9 cellular contexts compared by ENCODE assay signal in genomic region chr4:98745372-98745771, GRCh38.
A peak's percentile ranks its signal among the peaks of the same experiment; 100 is the strongest.
DNase-seq lines count a peak whose midpoint lies in the region; ATAC-seq and TF ChIP-seq lines count a peak whose summit lies in the region.
"Had no signal": no experiment of that assay in that cellular context is flagged by ENCODE, and none has a peak within 500 bp of the region (broad histone marks: within the 10 kb centered on the region; RNA-seq: fewer than 3 reads in every experiment).

No MANE protein-coding gene starts in this region.

- TF ChIP-seq POLR2A in transverse colon (IDR thresholded peaks at IDR 0.05), result no peak

- H3K4me1 ChIP-seq in left ventricle myocardium inferior (no peaks in the 10 kb centered on the region), transverse colon (peaks cover 0 to 18% (median 6%) of the 10 kb centered on the region in 4 donors)

- in situ Hi-C loops in transverse colon (cut with MboI; ENCODE audit: low pct_ligation_motif_present in 1 of 4, low pct_unique_long_range_greater_than_20kb in 1 of 4, low sequenced_read_pairs in 3 of 4), result no loop called here

- no peak overlapping the region for H3K27ac Mint-ChIP-seq in activated naive CD8-positive, alpha-beta T cell treated with anti-CD3 and anti-CD28 coated beads, Interleukin-2, amount 50 U/mL, for 24 hours

- H3K36me3 Mint-ChIP-seq in activated naive CD8-positive, alpha-beta T cell treated with anti-CD3 and anti-CD28 coated beads, Interleukin-2, amount 50 U/mL, for 24 hours (ENCODE audit: low read depth), result no peaks in the 10 kb centered on the region

- 58 to 80% methylated on average over 1 to 3 of the region's 3 CpGs for WGBS in transverse colon (ENCODE audit: low coverage in 1 of 2), 2 donors

- no peak for TF ChIP-seq EP300 in transverse colon (IDR thresholded peaks at IDR 0.05; ENCODE audit: low read depth)

- ATAC-seq in Right ventricle myocardium inferior (no peak), HG03442 (IDR thresholded peaks at IDR 0.05; ENCODE audit: unreplicated experiment) (no peak)
- ATAC-seq in activated naive CD8-positive, alpha-beta T cell treated with anti-CD3 and anti-CD28 coated beads, Interleukin-2, amount 50 U/mL, for 24 hours, result no peak

- H3K4me3 Mint-ChIP-seq in activated naive CD8-positive, alpha-beta T cell treated with anti-CD3 and anti-CD28 coated beads, Interleukin-2, amount 50 U/mL, for 24 hours, result no peak overlapping the region

- H3K36me3 ChIP-seq in left ventricle myocardium inferior, result no peaks in the 10 kb centered on the region
- H3K36me3 ChIP-seq in transverse colon, result no peaks in the 10 kb centered on the region

- no peak overlapping the region for H3K4me3 ChIP-seq in left ventricle myocardium inferior
- no peak overlapping the region for H3K4me3 ChIP-seq in choroid plexus epithelial cell (ENCODE audit: low read depth, low read length)
- H3K4me3 ChIP-seq in transverse colon, result no peak overlapping the region

- no peaks in the 10 kb centered on the region for H3K27me3 Mint-ChIP-seq in activated naive CD8-positive, alpha-beta T cell treated with anti-CD3 and anti-CD28 coated beads, Interleukin-2, amount 50 U/mL, for 24 hours

- H3K27ac ChIP-seq in left ventricle myocardium inferior (replicated peaks), result no peak overlapping the region
- no peak overlapping the region for H3K27ac ChIP-seq in transverse colon

- TF ChIP-seq CTCF in left ventricle myocardium inferior (IDR thresholded peaks at IDR 0.05; ENCODE audit: borderline replicate concordance) (peak; percentile 48), choroid plexus epithelial cell (conservative IDR thresholded peaks at IDR 0.05; ENCODE audit: low read depth, low read length) (peak; percentile 70), transverse colon (IDR thresholded peaks at IDR 0.05) (no peak)

- H3K9me3 Mint-ChIP-seq in activated naive CD8-positive, alpha-beta T cell treated with anti-CD3 and anti-CD28 coated beads, Interleukin-2, amount 50 U/mL, for 24 hours, result no peaks in the 10 kb centered on the region

- H3K4me1 Mint-ChIP-seq in activated naive CD8-positive, alpha-beta T cell treated with anti-CD3 and anti-CD28 coated beads, Interleukin-2, amount 50 U/mL, for 24 hours, result no peaks in the 10 kb centered on the region

- H3K9me3 ChIP-seq in left ventricle myocardium inferior (replicated peaks) (no peaks in the 10 kb centered on the region), transverse colon (no peaks in the 10 kb centered on the region)

- intact Hi-C loops in left ventricle myocardium inferior (cut with micrococcal nuclease) (no loop called here), Right ventricle myocardium inferior (cut with DNase I) (loop anchor here (10.0 kb wide), 1 partner anchor 659 kb away; no protein-coding TSS in a partner anchor), transverse colon (cut with DNase I; ENCODE audit: low total_unique reads) (no loop called here)

- no peak for DNase-seq in left ventricle myocardium inferior
- DNase-seq in Right ventricle myocardium inferior (ENCODE audit: missing footprints), result no peak
- DNase-seq in NCI-H524 treated with DMSO at 0.1 percent for 48 hours (lab: John Stamatoyannopoulos, UW), result peak; percentile 56
- DNase-seq in choroid plexus epithelial cell (ENCODE audit: low read depth), result peak; percentile 65
- peak; percentile 24 for DNase-seq in transverse colon
- no peak for DNase-seq in activated naive CD8-positive, alpha-beta T cell treated with anti-CD3 and anti-CD28 coated beads, Interleukin-2, amount 50 U/mL, for 24 hours
- DNase-seq in NCI-H774 (lab: John Stamatoyannopoulos, UW), result no peak
- DNase-seq: NCI-H1048 had no signal

- H3K27me3 ChIP-seq in left ventricle myocardium inferior (ENCODE audit: low read depth), result no peaks in the 10 kb centered on the region
- H3K27me3 ChIP-seq in transverse colon, result no peaks in the 10 kb centered on the region

Comparison
In these comparisons a context has a peak if more than half of its experiments do, and no peak if none do; other contexts are left out.
1. DNase-seq: peak in NCI-H524 treated with DMSO at 0.1 percent for 48 hours (single experiment), choroid plexus epithelial cell (single experiment) and transverse colon (single experiment); none in left ventricle myocardium inferior (single experiment), Right ventricle myocardium inferior (single experiment), activated naive CD8-positive, alpha-beta T cell treated with anti-CD3 and anti-CD28 coated beads, Interleukin-2, amount 50 U/mL, for 24 hours (single experiment) and NCI-H774 (single experiment).
2. CTCF ChIP-seq: peak in left ventricle myocardium inferior (single experiment) and choroid plexus epithelial cell (single experiment); none in transverse colon (0 of 5).